Comparison of ENCODE assay signal across 8 cellular contexts in the genomic region with DNA sequence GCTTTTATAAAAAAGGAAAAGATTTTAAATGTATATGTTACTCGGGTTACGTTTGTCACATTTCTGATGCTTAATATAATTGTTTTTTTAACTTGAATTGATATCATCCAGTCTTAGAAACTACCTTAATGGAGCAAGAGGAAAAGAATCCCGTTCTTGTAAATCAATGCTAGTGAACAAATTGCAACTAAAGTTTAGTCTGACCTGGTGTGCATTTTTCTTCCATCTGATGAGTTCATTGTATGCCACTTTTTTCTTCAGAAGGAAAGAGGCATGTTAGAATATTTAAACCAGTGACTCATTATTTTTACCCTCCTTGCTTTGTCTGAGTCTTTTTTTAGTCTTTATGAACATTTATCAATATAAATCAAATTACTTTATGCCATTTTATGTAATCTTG. TPM values are rescaled to one million over a fixed set of nuclear protein-coding genes. Genes with fewer than 3 reads are reported as not detected.
DNase-seq lines count a peak whose midpoint lies in the region; ATAC-seq and TF ChIP-seq lines count a peak whose summit lies in the region.

No MANE protein-coding gene starts in this region.

- intact Hi-C loops in CD14-positive monocyte (cut with micrococcal nuclease), result no loop called here

- ATAC-seq in GM19324 (IDR thresholded peaks at IDR 0.05; ENCODE audit: low FRiP score, unreplicated experiment) (no peak), left lobe of liver (no peak)

- no peaks in the 10 kb centered on the region for H3K27me3 ChIP-seq in effector memory CD4-positive, alpha-beta T cell (replicated peaks; ENCODE audit: control insufficient read depth, insufficient read depth, low read length, poor library complexity, severe bottlenecking)
- H3K27me3 ChIP-seq in WERI-Rb-1 (ENCODE audit: insufficient read depth, low read depth, severe bottlenecking), result no peaks in the 10 kb centered on the region

- DNase-seq in CD14-positive monocyte (ENCODE audit: low spot score) (no peak), NAMALWA (ENCODE audit: low spot score) (peak; percentile 40), WERI-Rb-1 (no peak), NCI-H1105 (lab: John Stamatoyannopoulos, UW) (no peak), left lobe of liver (ENCODE audit: low spot score) (no peak)
- DNase-seq in effector memory CD4-positive, alpha-beta T cell, result no peak

- H3K9me3 ChIP-seq in effector memory CD4-positive, alpha-beta T cell (ENCODE audit: control insufficient read depth, low read length), result no peaks in the 10 kb centered on the region
- H3K9me3 ChIP-seq in WERI-Rb-1 (ENCODE audit: severe bottlenecking), result no peaks in the 10 kb centered on the region

- H3K27ac Mint-ChIP-seq in CD14-positive monocyte (peak overlapping the region in 1 of 7 donors; percentile 31), nephron (peak overlapping the region; percentile 91 to 98 (median 91))

- no peaks in the 10 kb centered on the region for H3K36me3 ChIP-seq in effector memory CD4-positive, alpha-beta T cell (ENCODE audit: control insufficient read depth, insufficient read depth, low read length)
- no peaks in the 10 kb centered on the region for H3K36me3 ChIP-seq in WERI-Rb-1

- peak overlapping the region; percentile 14 for H3K27ac ChIP-seq in effector memory CD4-positive, alpha-beta T cell (ENCODE audit: insufficient read depth, low read length, poor library complexity, severe bottlenecking)
- no peak overlapping the region for H3K27ac ChIP-seq in WERI-Rb-1

- H3K9me3 Mint-ChIP-seq in CD14-positive monocyte (no peaks in the 10 kb centered on the region), nephron (no peaks in the 10 kb centered on the region)

- no peak overlapping the region for H3K4me3 ChIP-seq in effector memory CD4-positive, alpha-beta T cell (ENCODE audit: insufficient read depth, low read depth, low read length, poor library complexity, severe bottlenecking)
- no peak overlapping the region for H3K4me3 ChIP-seq in WERI-Rb-1 (ENCODE audit: low read depth, low read length)

- H3K36me3 Mint-ChIP-seq in CD14-positive monocyte, result peaks cover under 1 to 4% of the 10 kb centered on the region in 2 donors
- H3K36me3 Mint-ChIP-seq in nephron (ENCODE audit: low read depth), result peaks cover 6% of the 10 kb centered on the region

- H3K4me3 Mint-ChIP-seq in CD14-positive monocyte, result peak overlapping the region; percentile 84 to 93
- peak overlapping the region; percentile 86 to 97 (median 96) for H3K4me3 Mint-ChIP-seq in nephron

- peaks cover 13% of the 10 kb centered on the region for H3K4me1 ChIP-seq in effector memory CD4-positive, alpha-beta T cell (ENCODE audit: control insufficient read depth, insufficient read depth, low read length, poor library complexity, severe bottlenecking)

- H3K27me3 Mint-ChIP-seq in CD14-positive monocyte (ENCODE audit: low read depth in 3 of 3) (peaks cover 0 to 3% (median 0%) of the 10 kb centered on the region in 3 donors), nephron (ENCODE audit: low read depth) (no peaks in the 10 kb centered on the region)

- TF ChIP-seq CTCF in CD14-positive monocyte (IDR thresholded peaks at IDR 0.05) (no peak), nephron (IDR thresholded peaks at IDR 0.05; ENCODE audit: unreplicated experiment in 3 of 3) (no peak), WERI-Rb-1 (IDR thresholded peaks at IDR 0.05; ENCODE audit: low read depth, low read length) (no peak)

- H3K4me1 Mint-ChIP-seq in CD14-positive monocyte (peaks cover 19% of the 10 kb centered on the region), nephron (peaks cover 43% of the 10 kb centered on the region)

RNA-seq across cellular contexts. Expression of a gene that starts 34.7 kb away (rescaled TPM):
- polyA plus RNA-seq in CD14-positive monocyte, result 1 to 10 TPM; 1.2 to 1.4 TPM
- total RNA-seq in left lobe of liver, result 58.9 TPM

RNA-seq across cellular contexts. Expression of a gene that starts 42.4 kb away (rescaled TPM):
- polyA plus RNA-seq in CD14-positive monocyte, result not detected
- total RNA-seq in left lobe of liver, result not detected

RNA-seq across cellular contexts. Expression of a gene that starts 52.3 kb away (rescaled TPM):
- not detected for polyA plus RNA-seq in CD14-positive monocyte
- total RNA-seq in left lobe of liver, result not detected
